ENCODE assay signal across 23 cellular contexts in genomic region chr2:98494699-98495098, GRCh38. TPM values are rescaled to one million over a fixed set of nuclear protein-coding genes. Genes with fewer than 3 reads are reported as not detected.
DNase-seq lines count a peak whose midpoint lies in the region; ATAC-seq, FAIRE-seq and TF ChIP-seq lines count a peak whose summit lies in the region.
"Had no signal": no experiment of that assay in that cellular context is flagged by ENCODE, and none has a peak within 500 bp of the region (broad histone marks: within the 10 kb centered on the region; RNA-seq: fewer than 3 reads in every experiment).

No MANE protein-coding gene starts in this region.

- CTCF ChIA-PET in HepG2 (lab: Yijun Ruan, JAX; ENCODE audit: low intra/inter-chr PET ratio, low total read pairs) = no interaction called here
- CTCF ChIA-PET in activated CD8-positive, alpha-beta T cell treated with anti-CD3 and anti-CD28 coated beads for 36 hours (lab: Charles Lee) = interaction anchor here (0.8 to 1.7 kb wide), 2 partner anchors 10 to 32 kb away, joined by 3 to 8 read pairs; no protein-coding TSS in a partner anchor

- ATAC-seq in HepG2 = no peak
- no peak for ATAC-seq in right lobe of liver
- no peak for ATAC-seq in activated CD8-positive, alpha-beta T cell treated with anti-CD3 and anti-CD28 coated beads for 36 hours
- ATAC-seq in stimulated activated effector memory CD8-positive, alpha-beta T cell treated with anti-CD3 and anti-CD28 coated beads, Interleukin-12 subunit alpha, Interleukin-12 subunit beta, amount 100 ng/mL, for 72 hours = no peak
- ATAC-seq in GM18867 (IDR thresholded peaks at IDR 0.05; ENCODE audit: unreplicated experiment) = no peak
- no peak for ATAC-seq in GM23338
- ATAC-seq: Right ventricle myocardium inferior had no signal

- intact Hi-C loops in HepG2 (cut with micrococcal nuclease; ENCODE audit: unreplicated experiment) (no loop called here), right lobe of liver (cut with DNase I) (no loop called here)
- intact Hi-C loops in activated CD8-positive, alpha-beta T cell treated with anti-CD3 and anti-CD28 coated beads for 36 hours (cut with micrococcal nuclease) = no loop called here

- no peaks in the 10 kb centered on the region for H3K79me2 ChIP-seq in HepG2 (ENCODE audit: insufficient read depth, low read length)
- H3K79me2 ChIP-seq in GM23338 (replicated peaks; ENCODE audit: insufficient read depth) = peaks cover 51% of the 10 kb centered on the region

- H3K4me1 ChIP-seq in HepG2 (ENCODE audit: insufficient read depth, low read length) = no peaks in the 10 kb centered on the region
- H3K4me1 ChIP-seq in right lobe of liver = no peaks in the 10 kb centered on the region
- peaks cover 13% of the 10 kb centered on the region; the same call in 1 of the 2 replicates for H3K4me1 ChIP-seq in GM23338 (ENCODE audit: insufficient read depth)

- no peak for FAIRE-seq in HepG2 (lab: Jason Lieb, UNC)

- H3K9me3 ChIP-seq in HepG2 (ENCODE audit: low read length) = peaks cover 18% of the 10 kb centered on the region
- H3K9me3 ChIP-seq in right lobe of liver = no peaks in the 10 kb centered on the region

- H3K4me2 ChIP-seq in HepG2 (ENCODE audit: low read depth, low read length) (no peak overlapping the region), GM23338 (no peak overlapping the region)
- H3K4me2 ChIP-seq: PC-9 had no signal

- no peak overlapping the region for H2AFZ ChIP-seq in HepG2 (ENCODE audit: low read length)
- H2AFZ ChIP-seq in GM23338 = no peak overlapping the region
- H2AFZ ChIP-seq: PC-9 had no signal

- TF ChIP-seq POLR2A in HepG2 (IDR thresholded peaks at IDR 0.05; ENCODE audit: insufficient read depth in 1 of 2, low read depth in 2 of 2, low read length in 2 of 2) (no peak), right lobe of liver (IDR thresholded peaks at IDR 0.05) (no peak)

- no peaks in the 10 kb centered on the region for H3K27me3 Mint-ChIP-seq in activated CD8-positive, alpha-beta T cell treated with anti-CD3 and anti-CD28 coated beads for 36 hours
- H3K27me3 Mint-ChIP-seq in immature natural killer cell (ENCODE audit: low read depth in 3 of 3) (no peaks in the 10 kb centered on the region), GM23338 (ENCODE audit: insufficient read depth, low read depth, poor library complexity) (peaks cover 2% of the 10 kb centered on the region)
- H3K27me3 Mint-ChIP-seq: B cell had no signal

- H3K36me3 Mint-ChIP-seq in activated CD8-positive, alpha-beta T cell treated with anti-CD3 and anti-CD28 coated beads for 36 hours (ENCODE audit: low read depth) = peaks cover 57% of the 10 kb centered on the region
- H3K36me3 Mint-ChIP-seq in immature natural killer cell (peaks cover 18 to 27% (median 19%) of the 10 kb centered on the region in 3 donors), GM23338 (ENCODE audit: low read depth) (peaks cover 55% of the 10 kb centered on the region)
- peaks cover 17% of the 10 kb centered on the region for H3K36me3 Mint-ChIP-seq in stimulated activated effector memory CD8-positive, alpha-beta T cell treated with anti-CD3 and anti-CD28 coated beads, Interleukin-12 subunit alpha, Interleukin-12 subunit beta, amount 100 ng/mL, for 72 hours

- H3K36me3 ChIP-seq in HepG2 (replicated peaks in 1 of 2; ENCODE audit: control insufficient read depth in 1 of 2, insufficient read depth in 2 of 2, low read length in 2 of 2) (0 out of 5 replicates have a peak, but pooled peaks cover 0 to 2% of the 10 kb centered on the region in 2 experiments), right lobe of liver (no peaks in the 10 kb centered on the region), GM23338 (ENCODE audit: insufficient read depth) (0 out of 2 replicates have a peak, but pooled peaks cover 5% of the 10 kb centered on the region)
- H3K36me3 ChIP-seq: SJCRH30 had no signal

- no peak overlapping the region for H3K9ac ChIP-seq in HepG2 (ENCODE audit: insufficient read depth, low read depth, low read length)

- DNase-seq in HepG2 (ENCODE audit: low spot score) = no peak
- no peak for DNase-seq in right lobe of liver
- no peak for DNase-seq in activated CD8-positive, alpha-beta T cell treated with anti-CD3 and anti-CD28 coated beads for 36 hours
- no peak for DNase-seq in immature natural killer cell
- DNase-seq in stimulated activated effector memory CD8-positive, alpha-beta T cell treated with anti-CD3 and anti-CD28 coated beads, Interleukin-12 subunit alpha, Interleukin-12 subunit beta, amount 100 ng/mL, for 72 hours (ENCODE audit: low spot score in 2 of 2) = no peak
- DNase-seq in GM23338 (ENCODE audit: low spot score) = no peak
- no peak for DNase-seq in AG08396 (ENCODE audit: low spot score)
- DNase-seq: Calu3, DND-41, H7, NCI-H1105 treated with DMSO at 0.1 percent for 48 hours, NCI-H146, NCI-H1930, NCI-H2107, NCI-H446, NCI-H524 treated with DMSO at 0.1 percent for 48 hours, NCI-H82, PC-9, SJCRH30 had no signal

- H4K20me1 ChIP-seq in HepG2 (ENCODE audit: insufficient read depth, low read length) (no peaks in the 10 kb centered on the region), GM23338 (replicated peaks; ENCODE audit: insufficient read depth) (peaks cover 14% of the 10 kb centered on the region; the same call in 1 of the 2 replicates)

- H3K27me3 ChIP-seq in HepG2 (ENCODE audit: control insufficient read depth in 1 of 2, insufficient read depth in 2 of 2, low read length in 2 of 2) = no peaks in the 10 kb centered on the region
- no peaks in the 10 kb centered on the region for H3K27me3 ChIP-seq in right lobe of liver
- H3K27me3 ChIP-seq in GM23338 (ENCODE audit: insufficient read depth) = no peaks in the 10 kb centered on the region
- H3K27me3 ChIP-seq: SJCRH30 had no signal

- H3K9me2 ChIP-seq in GM23338 (ENCODE audit: insufficient read depth) = no peaks in the 10 kb centered on the region

- H3K4me3 Mint-ChIP-seq in activated CD8-positive, alpha-beta T cell treated with anti-CD3 and anti-CD28 coated beads for 36 hours = no peak overlapping the region
- H3K4me3 Mint-ChIP-seq in immature natural killer cell (peak overlapping the region in 1 of 5 donors; percentile 1), GM23338 (no peak overlapping the region)
- no peak overlapping the region for H3K4me3 Mint-ChIP-seq in stimulated activated effector memory CD8-positive, alpha-beta T cell treated with anti-CD3 and anti-CD28 coated beads, Interleukin-12 subunit alpha, Interleukin-12 subunit beta, amount 100 ng/mL, for 72 hours
- H3K4me3 Mint-ChIP-seq: B cell had no signal

- H3K4me3 ChIP-seq in HepG2 (replicated peaks in 1 of 3; ENCODE audit: insufficient read depth in 1 of 3, low read depth in 2 of 3, low read length in 3 of 3) (no peak overlapping the region), right lobe of liver (no peak overlapping the region), GM23338 (no peak overlapping the region)
- H3K4me3 ChIP-seq: PC-9, SJCRH30 had no signal

- no TSS peak for BruUV-seq in HepG2 (replicated peaks; lab: Mats Ljungman, UMichigan)

- peaks cover 22% of the 10 kb centered on the region for H3K9me3 Mint-ChIP-seq in activated CD8-positive, alpha-beta T cell treated with anti-CD3 and anti-CD28 coated beads for 36 hours
- H3K9me3 Mint-ChIP-seq in immature natural killer cell (no peaks in the 10 kb centered on the region), GM23338 (peaks cover 32% of the 10 kb centered on the region)
- peaks cover 6% of the 10 kb centered on the region for H3K9me3 Mint-ChIP-seq in stimulated activated effector memory CD8-positive, alpha-beta T cell treated with anti-CD3 and anti-CD28 coated beads, Interleukin-12 subunit alpha, Interleukin-12 subunit beta, amount 100 ng/mL, for 72 hours

- in situ Hi-C loops in HepG2 (cut with HindIII; ENCODE audit: extremely low pct_ligation_motif_present, low pct_unique_long_range_greater_than_20kb) = no loop called here

- H3K27ac ChIP-seq in HepG2 (ENCODE audit: extremely low read length, insufficient read depth, low read length) (no peak overlapping the region), right lobe of liver (no peak overlapping the region), GM23338 (ENCODE audit: low read depth) (no peak overlapping the region)
- H3K27ac ChIP-seq: C4-2B, PC-9, SJCRH30 had no signal

- TF ChIP-seq CTCF in HepG2 (CRISPR knock-in tag; IDR thresholded peaks at IDR 0.05) (no peak), right lobe of liver (IDR thresholded peaks at IDR 0.05) (no peak), GM23338 (conservative IDR thresholded peaks at IDR 0.05; ENCODE audit: low read depth in 2 of 2) (no peak)
- no peak for TF ChIP-seq CTCF in activated CD8-positive, alpha-beta T cell treated with anti-CD3 and anti-CD28 coated beads for 36 hours (IDR thresholded peaks at IDR 0.05)

- TF ChIP-seq EP300 in HepG2 (IDR thresholded peaks at IDR 0.05; ENCODE audit: low read depth in 2 of 2, low read length in 2 of 2) (no peak), HepG2 (CRISPR knock-in tag; IDR thresholded peaks at IDR 0.05; ENCODE audit: borderline replicate concordance) (no peak)

- peaks cover 57% of the 10 kb centered on the region for H3K4me1 Mint-ChIP-seq in activated CD8-positive, alpha-beta T cell treated with anti-CD3 and anti-CD28 coated beads for 36 hours (ENCODE audit: low read depth)
- H3K4me1 Mint-ChIP-seq in immature natural killer cell = peaks cover 92 to 100% of the 10 kb centered on the region in 2 donors
- H3K4me1 Mint-ChIP-seq in stimulated activated effector memory CD8-positive, alpha-beta T cell treated with anti-CD3 and anti-CD28 coated beads, Interleukin-12 subunit alpha, Interleukin-12 subunit beta, amount 100 ng/mL, for 72 hours = peaks cover 70% of the 10 kb centered on the region
- peaks cover 13% of the 10 kb centered on the region for H3K4me1 Mint-ChIP-seq in GM23338
- H3K4me1 Mint-ChIP-seq: B cell had no signal

- H3F3A ChIP-seq in GM23338 (replicated peaks; ENCODE audit: low read depth) = no peaks in the 10 kb centered on the region

- peak overlapping the region; percentile 20 for H3K27ac Mint-ChIP-seq in activated CD8-positive, alpha-beta T cell treated with anti-CD3 and anti-CD28 coated beads for 36 hours
- H3K27ac Mint-ChIP-seq in immature natural killer cell = peak overlapping the region; percentile 24 to 78 (median 74)
- H3K27ac Mint-ChIP-seq in stimulated activated effector memory CD8-positive, alpha-beta T cell treated with anti-CD3 and anti-CD28 coated beads, Interleukin-12 subunit alpha, Interleukin-12 subunit beta, amount 100 ng/mL, for 72 hours = peak overlapping the region; percentile 50
- H3K27ac Mint-ChIP-seq in GM23338 = no peak overlapping the region
- H3K27ac Mint-ChIP-seq: B cell had no signal

- TF ChIP-seq RAD21 in HepG2 (CRISPR knock-in tag; IDR thresholded peaks at IDR 0.05) = no peak

- POLR2A ChIA-PET in HepG2 (lab: Yijun Ruan, JAX) = no interaction called here
- POLR2A ChIA-PET in activated CD8-positive, alpha-beta T cell treated with anti-CD3 and anti-CD28 coated beads for 36 hours (lab: Charles Lee) = interaction anchor here (0.6 to 1.2 kb wide), 2 partner anchors 21 to 27 kb away, joined by 3 read pairs; no protein-coding TSS in a partner anchor

RNA-seq across cellular contexts. Expression of gene INPP4A, which starts 50.0 kb away (rescaled TPM):
- 7.9 and 10.9 TPM in 2 replicates for total RNA-seq in HepG2 (2016; rRNA removed; fragmentation: Illumina TruSeq; extraction: Trizol)
- total RNA-seq in HepG2 (2016; cell fraction: cytosol; rRNA removed; fragmentation: Illumina TruSeq; extraction: Trizol; ENCODE audit: low read depth) = 1.4 and 2.1 TPM in 2 replicates
- 7.9 and 10.3 TPM in 2 replicates for total RNA-seq in HepG2 (2016; cell fraction: insoluble cytoplasmic fraction; rRNA removed; fragmentation: Illumina TruSeq; extraction: Trizol)
- 5.0 and 5.2 TPM in 2 replicates for total RNA-seq in HepG2 (2016; cell fraction: membrane; rRNA removed; fragmentation: Illumina TruSeq; extraction: Trizol)
- 15.4 and 17.5 TPM in 2 replicates for total RNA-seq in HepG2 (2016; cell fraction: nucleus; rRNA removed; fragmentation: Illumina TruSeq; extraction: Trizol)
- 10.1 and 14.2 TPM in 2 replicates for polyA plus RNA-seq in HepG2 (2011; rRNA removed)
- 6.9 and 8.5 TPM in 2 replicates for polyA plus RNA-seq in HepG2 (2011; cell fraction: cytosol; rRNA removed)
- polyA plus RNA-seq in HepG2 (2011; cell fraction: nucleus; rRNA removed) = 48.2 and 51.5 TPM in 2 replicates
- 7.2 and 8.8 TPM in 2 replicates for polyA plus RNA-seq in HepG2 (2012)
- polyA plus RNA-seq in HepG2 (2016; cell fraction: cytosol; fragmentation: Illumina TruSeq; extraction: Trizol; ENCODE audit: low read depth) = 0.58 and 0.63 TPM in 2 replicates
- polyA plus RNA-seq in HepG2 (2016; cell fraction: insoluble cytoplasmic fraction; fragmentation: Illumina TruSeq; extraction: Trizol; ENCODE audit: low read depth) = 4.8 and 5.7 TPM in 2 replicates
- polyA plus RNA-seq in HepG2 (2016; cell fraction: membrane; fragmentation: Illumina TruSeq; extraction: Trizol; ENCODE audit: low read depth) = 1.7 and 1.9 TPM in 2 replicates
- polyA plus RNA-seq in HepG2 (2016; cell fraction: nucleus; fragmentation: Illumina TruSeq; extraction: Trizol; ENCODE audit: insufficient read depth, low read depth) = 13.1 and 16.7 TPM in 2 replicates
- polyA minus RNA-seq in HepG2 (2011; rRNA and poly(A)+ RNA removed; ENCODE audit: low replicate concordance) = 53.3 and 60.1 TPM in 2 replicates
- polyA minus RNA-seq in HepG2 (2011; cell fraction: cytosol; rRNA and poly(A)+ RNA removed) = 8.1 and 11.8 TPM in 2 replicates
- polyA minus RNA-seq in HepG2 (2011; cell fraction: nucleus; rRNA and poly(A)+ RNA removed) = 56.7 and 68.1 TPM in 2 replicates
- total RNA-seq in right lobe of liver = 10 to 100 TPM in 1 of 6 experiments, 1 to 10 TPM in 5; 6.5 to 10.4 (median 8.0) TPM
- 10 to 100 TPM; 46.7 to 46.9 TPM for total RNA-seq in activated CD8-positive, alpha-beta T cell treated with anti-CD3 and anti-CD28 coated beads for 36 hours
- 100 to 1,000 TPM in 1 of 3 donors, 10 to 100 TPM in 2; 34.1 to 101 (median 35.0) TPM for polyA plus RNA-seq in immature natural killer cell
- 36.9 and 42.3 TPM in 2 replicates for total RNA-seq in GM23338 (2014; rRNA removed; shearing (Covaris generic))
- 6.5 and 8.5 TPM in 2 replicates for polyA plus RNA-seq in GM23338 (2016; fragmentation: Nextera tagmentation; extraction: Ambion mirVana)
